1 cellular context compared by ENCODE assay signal in genomic region chr20:14522595-14522994, GRCh38.
TF ChIP-seq lines count a peak whose summit lies in the region.

No MANE protein-coding gene starts in this region.

TF ChIP-seq in IMR-90, 13 proteins besides CTCF, POLR2A, EP300 and RAD21 (continued from another document):
- TF ChIP-seq BHLHE40 (IDR thresholded peaks at IDR 0.05; ENCODE audit: low read depth, low read length) (no peak), FOS (IDR thresholded peaks at IDR 0.05; ENCODE audit: low read depth, low read length) (no peak), USF2 (IDR thresholded peaks at IDR 0.05; ENCODE audit: low read depth, low read length) (no peak)
